Comparison of ENCODE assay signal across 20 cellular contexts in the genomic region with DNA sequence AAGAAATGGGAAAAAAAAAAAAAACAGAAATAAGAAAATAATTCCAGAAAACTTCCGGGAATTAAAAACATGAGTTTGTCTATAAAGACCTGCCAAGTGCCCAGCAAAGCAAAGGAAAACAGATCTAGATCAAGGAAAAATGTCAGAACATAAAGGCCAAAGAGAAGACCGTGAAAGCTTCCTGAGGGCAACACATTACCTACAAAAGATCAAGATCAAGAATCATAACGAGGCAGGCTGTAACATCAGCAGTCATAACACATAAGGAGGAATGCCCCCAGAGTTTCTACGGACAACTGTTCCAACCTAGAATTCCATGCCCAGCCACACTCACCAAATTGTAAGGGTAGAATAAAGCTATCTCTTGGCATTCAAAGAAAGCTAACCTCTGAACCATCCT. TPM values are rescaled to one million over a fixed set of nuclear protein-coding genes. Genes with fewer than 3 reads are reported as not detected.
DNase-seq lines count a peak whose midpoint lies in the region; ATAC-seq and TF ChIP-seq lines count a peak whose summit lies in the region.
"Had no signal": no experiment of that assay in that cellular context is flagged by ENCODE, and none has a peak within 500 bp of the region (broad histone marks: within the 10 kb centered on the region; RNA-seq: fewer than 3 reads in every experiment).

No MANE protein-coding gene starts in this region.

- ATAC-seq in natural killer cell (no peak), HG03521 (IDR thresholded peaks at IDR 0.05; ENCODE audit: unreplicated experiment) (no peak)
- ATAC-seq: stimulated activated naive B cell treated with anti-CD40 and anti-IgM and Interleukin-4, amounts not matched to agents 10 μg/mL and 1 μg/mL and 100 μg/mL, for 72 hours; upper lobe of right lung had no signal

- intact Hi-C loops in CD4-positive, alpha-beta memory T cell (cut with micrococcal nuclease) = no loop called here
- intact Hi-C loops in activated T-helper 1 cell treated with anti-CD3 and anti-CD28 coated beads, Interleukin-12 subunit alpha, Interleukin-12 subunit beta, Interleukin-2, Interleukin-4 antibody, amounts not matched to agents 30 ng/mL and 10 ng/mL and 1 ng/mL, durations not matched to agents 14 hours and 24 hours and 36 hours (cut with micrococcal nuclease) = loop anchor here (1.0 to 2.0 kb wide), 2 partner anchors 14 to 102 kb away; no protein-coding TSS in a partner anchor
- intact Hi-C loops in natural killer cell (cut with micrococcal nuclease) = no loop called here

- H3K79me2 ChIP-seq in GM23248 (ENCODE audit: insufficient read depth) = peaks cover 50% of the 10 kb centered on the region

- peaks cover 30 to 63% (median 43%) of the 10 kb centered on the region in 4 donors for H3K4me1 Mint-ChIP-seq in CD4-positive, alpha-beta memory T cell
- peaks cover 57% of the 10 kb centered on the region for H3K4me1 Mint-ChIP-seq in activated T-helper 1 cell treated with anti-CD3 and anti-CD28 coated beads, Interleukin-12 subunit alpha, Interleukin-12 subunit beta, Interleukin-2, Interleukin-4 antibody, amounts not matched to agents 30 ng/mL and 10 ng/mL and 1 ng/mL, durations not matched to agents 14 hours and 24 hours and 36 hours (ENCODE audit: low read depth)
- peaks cover 39 to 46% of the 10 kb centered on the region in 2 donors for H3K4me1 Mint-ChIP-seq in natural killer cell

- no peaks in the 10 kb centered on the region for H3F3A ChIP-seq in GM23248 (ENCODE audit: insufficient read depth)

- peaks cover 11 to 16% of the 10 kb centered on the region in 2 donors for H3K36me3 Mint-ChIP-seq in CD4-positive, alpha-beta memory T cell
- peaks cover 24% of the 10 kb centered on the region for H3K36me3 Mint-ChIP-seq in activated T-helper 1 cell treated with anti-CD3 and anti-CD28 coated beads, Interleukin-12 subunit alpha, Interleukin-12 subunit beta, Interleukin-2, Interleukin-4 antibody, amounts not matched to agents 30 ng/mL and 10 ng/mL and 1 ng/mL, durations not matched to agents 14 hours and 24 hours and 36 hours (ENCODE audit: low read depth)
- peaks cover 7% of the 10 kb centered on the region for H3K36me3 Mint-ChIP-seq in natural killer cell
- H3K36me3 Mint-ChIP-seq: naive B cell had no signal

- TF ChIP-seq CTCF in natural killer cell (IDR thresholded peaks at IDR 0.05) = no peak
- no peak for TF ChIP-seq CTCF in tibial nerve (IDR thresholded peaks at IDR 0.05)

- no peaks in the 10 kb centered on the region for H3K36me3 ChIP-seq in CD4-positive, alpha-beta memory T cell (ENCODE audit: insufficient read depth, low read length)
- H3K36me3 ChIP-seq in GM23248 (ENCODE audit: low read depth) = no peaks in the 10 kb centered on the region
- H3K36me3 ChIP-seq in tibial nerve = peaks cover 0 to 21% (median 6%) of the 10 kb centered on the region in 3 donors
- H3K36me3 ChIP-seq: MG63, upper lobe of right lung had no signal

- peak overlapping the region; percentile 26 for H3K27ac ChIP-seq in CD4-positive, alpha-beta memory T cell (ENCODE audit: low read depth, low read length)
- H3K27ac ChIP-seq in GM23248 (no peak overlapping the region), tibial nerve (no peak overlapping the region)
- H3K27ac ChIP-seq: upper lobe of right lung had no signal

- 85 to 87% methylated on average over 4 of the region's 4 CpGs for WGBS in GM23248 (ENCODE audit: low coverage in 1 of 2, low lambda C conversion rate in 2 of 2, missing lambda C conversion rate in 2 of 2), 2 experiments
- 89 to 91% methylated on average over 4 of the region's 4 CpGs for WGBS in tibial nerve, 2 donors

- H4K20me1 ChIP-seq in GM23248 (ENCODE audit: insufficient read depth) = no peaks in the 10 kb centered on the region

- H3K9me2 ChIP-seq in GM23248 (ENCODE audit: insufficient read depth) = no peaks in the 10 kb centered on the region

- peak overlapping the region in 6 of 7 donors; percentile 48 to 92 (median 84) for H3K27ac Mint-ChIP-seq in CD4-positive, alpha-beta memory T cell
- peak overlapping the region; percentile 67 for H3K27ac Mint-ChIP-seq in activated T-helper 1 cell treated with anti-CD3 and anti-CD28 coated beads, Interleukin-12 subunit alpha, Interleukin-12 subunit beta, Interleukin-2, Interleukin-4 antibody, amounts not matched to agents 30 ng/mL and 10 ng/mL and 1 ng/mL, durations not matched to agents 14 hours and 24 hours and 36 hours
- no peak overlapping the region for H3K27ac Mint-ChIP-seq in natural killer cell
- H3K27ac Mint-ChIP-seq: stimulated activated naive B cell treated with anti-CD40 and anti-IgM and Interleukin-4, amounts not matched to agents 10 μg/mL and 1 μg/mL and 100 μg/mL, for 72 hours had no signal

- peaks cover 0 to 3% of the 10 kb centered on the region in 2 donors for H3K9me3 ChIP-seq in CD4-positive, alpha-beta memory T cell (ENCODE audit: control insufficient read depth in 1 of 2, low read length in 2 of 2)
- H3K9me3 ChIP-seq in GM23248 (ENCODE audit: low read depth) (no peaks in the 10 kb centered on the region), tibial nerve (peaks cover 0 to 9% (median 0%) of the 10 kb centered on the region in 4 donors)
- H3K9me3 ChIP-seq: upper lobe of right lung had no signal

- H2AFZ ChIP-seq in GM23248 = no peak overlapping the region

- POLR2A ChIA-PET in CD4-positive, alpha-beta memory T cell (lab: Charles Lee; ENCODE audit: partially characterized antibody) = interaction anchor here (1.8 kb wide), 2 partner anchors 8 to 12 kb away, joined by 4 to 5 read pairs; no protein-coding TSS in a partner anchor

- no peak for TF ChIP-seq EP300 in tibial nerve (IDR thresholded peaks at IDR 0.05)

- no peak overlapping the region for H3K9ac ChIP-seq in GM23248

- H3K4me2 ChIP-seq in GM23248 (ENCODE audit: unreplicated experiment) = no peak overlapping the region

- in situ Hi-C loops in G401 (cut with HindIII; ENCODE audit: low sequenced_read_pairs) (no loop called here), GM23248 (cut with MboI) (no loop called here)

- peaks cover 0 to 6% (median 4%) of the 10 kb centered on the region in 8 donors for H3K9me3 Mint-ChIP-seq in CD4-positive, alpha-beta memory T cell
- H3K9me3 Mint-ChIP-seq in activated T-helper 1 cell treated with anti-CD3 and anti-CD28 coated beads, Interleukin-12 subunit alpha, Interleukin-12 subunit beta, Interleukin-2, Interleukin-4 antibody, amounts not matched to agents 30 ng/mL and 10 ng/mL and 1 ng/mL, durations not matched to agents 14 hours and 24 hours and 36 hours = peaks cover 7% of the 10 kb centered on the region
- H3K9me3 Mint-ChIP-seq in natural killer cell = no peaks in the 10 kb centered on the region

- TF ChIP-seq POLR2A in tibial nerve (IDR thresholded peaks at IDR 0.05) = no peak

- H3K4me3 Mint-ChIP-seq in CD4-positive, alpha-beta memory T cell = peak overlapping the region in 7 of 8 donors; percentile 89 to 95 (median 91)
- peak overlapping the region; percentile 89 for H3K4me3 Mint-ChIP-seq in activated T-helper 1 cell treated with anti-CD3 and anti-CD28 coated beads, Interleukin-12 subunit alpha, Interleukin-12 subunit beta, Interleukin-2, Interleukin-4 antibody, amounts not matched to agents 30 ng/mL and 10 ng/mL and 1 ng/mL, durations not matched to agents 14 hours and 24 hours and 36 hours
- peak overlapping the region; percentile 62 for H3K4me3 Mint-ChIP-seq in natural killer cell

- H3K4me3 ChIP-seq in CD4-positive, alpha-beta memory T cell (ENCODE audit: low read length in 2 of 2) = peak overlapping the region in 1 of 2 donors; percentile 9
- H3K4me3 ChIP-seq in GM23248 (no peak overlapping the region), tibial nerve (no peak overlapping the region)
- H3K4me3 ChIP-seq: lung, MG63, upper lobe of right lung had no signal

- H3K27me3 Mint-ChIP-seq in CD4-positive, alpha-beta memory T cell = peaks cover 0 to 2% of the 10 kb centered on the region in 2 donors
- no peaks in the 10 kb centered on the region for H3K27me3 Mint-ChIP-seq in activated T-helper 1 cell treated with anti-CD3 and anti-CD28 coated beads, Interleukin-12 subunit alpha, Interleukin-12 subunit beta, Interleukin-2, Interleukin-4 antibody, amounts not matched to agents 30 ng/mL and 10 ng/mL and 1 ng/mL, durations not matched to agents 14 hours and 24 hours and 36 hours (ENCODE audit: insufficient read depth)
- H3K27me3 Mint-ChIP-seq in natural killer cell (ENCODE audit: low read depth in 2 of 2) = no peaks in the 10 kb centered on the region
- H3K27me3 Mint-ChIP-seq: stimulated activated naive B cell treated with anti-CD40 and anti-IgM and Interleukin-4, amounts not matched to agents 10 μg/mL and 1 μg/mL and 100 μg/mL, for 72 hours had no signal

- H3K27me3 ChIP-seq in CD4-positive, alpha-beta memory T cell (ENCODE audit: insufficient read depth, low read length) = no peaks in the 10 kb centered on the region
- H3K27me3 ChIP-seq in GM23248 (replicated peaks; ENCODE audit: insufficient read depth) (no peaks in the 10 kb centered on the region), tibial nerve (no peaks in the 10 kb centered on the region)
- H3K27me3 ChIP-seq: MG63, upper lobe of right lung had no signal

- DNase-seq in CD4-positive, alpha-beta memory T cell = no peak
- DNase-seq in G401 (ENCODE audit: low spot score) (peak; percentile 30), natural killer cell (no peak), HUDEP-2 (lab: John Stamatoyannopoulos, UW; ENCODE audit: unreplicated experiment in 76 of 76) (no peak), GM23248 (no peak), tibial nerve (ENCODE audit: low spot score in 2 of 2) (no peak)
- DNase-seq in activated T-helper 1 cell treated with anti-CD3 and anti-CD28 coated beads, Interleukin-12 subunit alpha, Interleukin-12 subunit beta, Interleukin-2, Interleukin-4 antibody, amounts not matched to agents 30 ng/mL and 10 ng/mL and 1 ng/mL, durations not matched to agents 14 hours and 24 hours and 36 hours (ENCODE audit: low spot score) = no peak
- DNase-seq: activated CD4-positive, alpha-beta T cell treated with anti-CD3 and anti-CD28 coated beads for 4 hours; central memory CD4-positive, alpha-beta T cell; DMS53; effector memory CD4-positive, alpha-beta T cell; MG63; naive B cell; NCI-H2029; SHP77; stimulated activated naive B cell treated with anti-CD40 and anti-IgM and Interleukin-4, amounts not matched to agents 10 μg/mL and 1 μg/mL and 100 μg/mL, for 72 hours; T-helper 9 cell; upper lobe of right lung had no signal

- CTCF ChIA-PET in CD4-positive, alpha-beta memory T cell (lab: Charles Lee; ENCODE audit: partially characterized antibody) = interaction anchor here (0.7 to 1.4 kb wide), 2 partner anchors 68 to 81 kb away, joined by 3 to 4 read pairs; a partner anchor contains a TSS

- peaks cover 51% of the 10 kb centered on the region for H3K4me1 ChIP-seq in CD4-positive, alpha-beta memory T cell (ENCODE audit: insufficient read depth, low read length)
- H3K4me1 ChIP-seq in GM23248 (ENCODE audit: insufficient read depth) = 0 out of 2 replicates have a peak, but pooled peaks cover 3% of the 10 kb centered on the region
- peaks cover 0 to 27% (median 3%) of the 10 kb centered on the region in 4 donors for H3K4me1 ChIP-seq in tibial nerve

RNA-seq across cellular contexts. Expression of a gene that starts 3.8 kb away (rescaled TPM):
- total RNA-seq in CD4-positive, alpha-beta memory T cell = 10 to 100 TPM; 17.5 to 18.3 TPM
- 1 to 10 TPM; 3.9 to 4.1 TPM for polyA plus RNA-seq in CD4-positive, alpha-beta memory T cell
- 5.1 and 7.9 TPM in 2 replicates for total RNA-seq in G401 (2014; rRNA removed; shearing (Covaris generic))
- 11.6 and 11.9 TPM in 2 replicates for total RNA-seq in activated T-helper 1 cell treated with anti-CD3 and anti-CD28 coated beads, Interleukin-12 subunit alpha, Interleukin-12 subunit beta, Interleukin-2, Interleukin-4 antibody, amounts not matched to agents 30 ng/mL and 10 ng/mL and 1 ng/mL, durations not matched to agents 14 hours and 24 hours and 36 hours
- total RNA-seq in natural killer cell (10 to 100 TPM in 2 of 3 donors, 1 to 10 TPM in 1; 6.8 to 14.0 (median 10.2) TPM), tibial nerve (10 to 100 TPM in 2 of 4 donors, 1 to 10 TPM in 2; 7.2 to 18.1 (median 11.5) TPM)
- total RNA-seq in GM23248 (2014; rRNA removed; shearing (Covaris generic)) = 7.8 and 9.0 TPM in 2 replicates
- 3.4 and 3.5 TPM in 2 replicates for polyA plus RNA-seq in GM23248 (2016; fragmentation: Nextera tagmentation; extraction: Ambion mirVana)

Comparison
In these comparisons a context has a peak if more than half of its experiments do, and no peak if none do; other contexts are left out.
1. H3K27ac Mint-ChIP-seq: peak in CD4-positive, alpha-beta memory T cell (6 of 7) and activated T-helper 1 cell treated with anti-CD3 and anti-CD28 coated beads, Interleukin-12 subunit alpha, Interleukin-12 subunit beta, Interleukin-2, Interleukin-4 antibody, amounts not matched to agents 30 ng/mL and 10 ng/mL and 1 ng/mL, durations not matched to agents 14 hours and 24 hours and 36 hours (single experiment); none in natural killer cell (0 of 2).
2. Peak in every context shown above with its lines, with median percentiles within 50 percentile points of each other: H3K4me3 Mint-ChIP-seq.